2 cellular contexts compared by ENCODE assay signal in the genomic region with DNA sequence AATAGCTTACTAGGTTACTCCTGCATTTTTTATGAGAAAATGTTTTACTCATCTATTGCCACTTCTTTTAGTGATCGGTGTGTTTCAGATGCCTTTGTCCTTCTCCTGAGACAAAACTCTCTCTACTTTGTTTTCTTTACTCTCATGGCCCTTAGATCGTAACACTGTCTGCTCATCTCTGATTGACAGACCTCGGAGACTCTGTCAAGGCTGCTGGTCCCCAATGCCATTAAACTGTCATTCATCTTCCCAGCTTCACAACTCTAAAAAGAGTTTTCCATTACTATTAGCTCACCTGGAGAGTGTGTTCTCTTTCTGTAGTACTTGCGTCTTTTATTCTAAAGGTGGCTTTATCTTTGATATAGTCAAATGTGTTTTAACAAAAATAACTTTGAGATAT.
TF ChIP-seq lines count a peak whose summit lies in the region.

No MANE protein-coding gene starts in this region.

TF ChIP-seq in HEK293T, 16 proteins besides CTCF, POLR2A, EP300 and RAD21:
- TF ChIP-seq LEF1 (IDR thresholded peaks at IDR 0.05; ENCODE audit: borderline replicate concordance): no peak
- TF ChIP-seq, protein P1, sequence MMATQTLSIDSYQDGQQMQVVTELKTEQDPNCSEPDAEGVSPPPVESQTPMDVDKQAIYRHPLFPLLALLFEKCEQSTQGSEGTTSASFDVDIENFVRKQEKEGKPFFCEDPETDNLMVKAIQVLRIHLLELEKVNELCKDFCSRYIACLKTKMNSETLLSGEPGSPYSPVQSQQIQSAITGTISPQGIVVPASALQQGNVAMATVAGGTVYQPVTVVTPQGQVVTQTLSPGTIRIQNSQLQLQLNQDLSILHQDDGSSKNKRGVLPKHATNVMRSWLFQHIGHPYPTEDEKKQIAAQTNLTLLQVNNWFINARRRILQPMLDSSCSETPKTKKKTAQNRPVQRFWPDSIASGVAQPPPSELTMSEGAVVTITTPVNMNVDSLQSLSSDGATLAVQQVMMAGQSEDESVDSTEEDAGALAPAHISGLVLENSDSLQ (IDR thresholded peaks at IDR 0.05): peak; percentile 88

TF ChIP-seq in K562, 482 proteins besides CTCF, POLR2A, EP300 and RAD21:
- TF ChIP-seq MEIS2 (IDR thresholded peaks at IDR 0.05; ENCODE audit: partially characterized antibody) (no peak), NCOA2 (IDR thresholded peaks at IDR 0.05; ENCODE audit: partially characterized antibody in 2 of 2) (no peak), ETV5 (CRISPR knock-in tag; IDR thresholded peaks at IDR 0.05; ENCODE audit: low read depth) (no peak)
- TF ChIP-seq, protein P2, sequence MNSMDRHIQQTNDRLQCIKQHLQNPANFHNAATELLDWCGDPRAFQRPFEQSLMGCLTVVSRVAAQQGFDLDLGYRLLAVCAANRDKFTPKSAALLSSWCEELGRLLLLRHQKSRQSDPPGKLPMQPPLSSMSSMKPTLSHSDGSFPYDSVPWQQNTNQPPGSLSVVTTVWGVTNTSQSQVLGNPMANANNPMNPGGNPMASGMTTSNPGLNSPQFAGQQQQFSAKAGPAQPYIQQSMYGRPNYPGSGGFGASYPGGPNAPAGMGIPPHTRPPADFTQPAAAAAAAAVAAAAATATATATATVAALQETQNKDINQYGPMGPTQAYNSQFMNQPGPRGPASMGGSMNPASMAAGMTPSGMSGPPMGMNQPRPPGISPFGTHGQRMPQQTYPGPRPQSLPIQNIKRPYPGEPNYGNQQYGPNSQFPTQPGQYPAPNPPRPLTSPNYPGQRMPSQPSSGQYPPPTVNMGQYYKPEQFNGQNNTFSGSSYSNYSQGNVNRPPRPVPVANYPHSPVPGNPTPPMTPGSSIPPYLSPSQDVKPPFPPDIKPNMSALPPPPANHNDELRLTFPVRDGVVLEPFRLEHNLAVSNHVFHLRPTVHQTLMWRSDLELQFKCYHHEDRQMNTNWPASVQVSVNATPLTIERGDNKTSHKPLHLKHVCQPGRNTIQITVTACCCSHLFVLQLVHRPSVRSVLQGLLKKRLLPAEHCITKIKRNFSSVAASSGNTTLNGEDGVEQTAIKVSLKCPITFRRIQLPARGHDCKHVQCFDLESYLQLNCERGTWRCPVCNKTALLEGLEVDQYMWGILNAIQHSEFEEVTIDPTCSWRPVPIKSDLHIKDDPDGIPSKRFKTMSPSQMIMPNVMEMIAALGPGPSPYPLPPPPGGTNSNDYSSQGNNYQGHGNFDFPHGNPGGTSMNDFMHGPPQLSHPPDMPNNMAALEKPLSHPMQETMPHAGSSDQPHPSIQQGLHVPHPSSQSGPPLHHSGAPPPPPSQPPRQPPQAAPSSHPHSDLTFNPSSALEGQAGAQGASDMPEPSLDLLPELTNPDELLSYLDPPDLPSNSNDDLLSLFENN (IDR thresholded peaks at IDR 0.05; ENCODE audit: low read depth in 2 of 2, low read length in 2 of 2): no peak
- TF ChIP-seq, protein P1 (IDR thresholded peaks at IDR 0.05): peak; percentile 49; the same call in 1 of the 2 replicates
